ENCODE assay signal across 8 cellular contexts in the genomic region with DNA sequence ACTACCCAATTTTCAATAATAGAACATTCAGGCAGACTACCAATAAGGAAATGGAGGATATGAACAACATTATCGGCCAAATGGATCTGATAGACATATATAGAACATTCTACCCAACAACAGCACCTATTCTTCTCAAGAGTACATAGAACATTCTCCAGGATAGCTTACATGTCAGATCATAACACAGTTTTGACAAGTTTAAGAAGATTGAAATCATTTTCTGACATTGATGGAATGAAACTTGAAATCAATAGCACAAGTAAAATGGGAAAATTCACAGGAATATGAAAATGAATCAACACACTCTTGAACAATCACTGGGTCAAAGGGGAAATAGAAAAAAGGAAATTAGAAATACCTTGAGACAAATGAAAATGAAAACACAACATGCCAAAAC.
"Had no signal": no experiment of that assay in that cellular context is flagged by ENCODE, and none has a peak within 500 bp of the region (broad histone marks: within the 10 kb centered on the region; RNA-seq: fewer than 3 reads in every experiment).

No MANE protein-coding gene starts in this region.

- H2AFZ ChIP-seq: GM23338 had no signal

- DNase-seq: H9, HCEC 1CT, IMR-90 had no signal

- H3K4me2 ChIP-seq: GM23338 had no signal

- FAIRE-seq: H1, H54, HTR-8/SVneo, K562 had no signal

- H3K4me3 ChIP-seq: GM23338, K562 had no signal

- ATAC-seq: GM23338, K562 had no signal
